In the genomic region with DNA sequence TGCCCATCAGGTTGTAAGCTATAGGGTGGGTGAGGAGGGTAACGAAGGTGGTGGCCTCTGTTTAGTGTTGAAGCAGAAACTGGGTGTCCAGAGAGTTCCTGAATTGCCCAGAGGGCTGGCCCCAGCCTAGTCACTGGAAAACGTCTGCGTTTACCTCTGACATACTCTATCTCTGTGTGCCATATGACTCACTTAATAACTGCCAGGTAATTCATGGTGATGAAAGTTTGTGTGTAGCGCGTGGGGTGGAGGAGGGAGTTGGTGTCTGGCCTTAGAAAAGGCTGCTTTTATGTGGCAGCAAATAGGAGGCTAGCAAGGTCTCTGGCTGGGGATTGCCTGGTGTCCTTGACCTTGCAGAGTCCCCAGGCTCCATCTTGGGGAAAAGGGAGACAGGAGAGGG, we compare ENCODE assay signal across 20 cellular contexts. TPM values are rescaled to one million over a fixed set of nuclear protein-coding genes. Genes with fewer than 3 reads are reported as not detected.
DNase-seq lines count a peak whose midpoint lies in the region; ATAC-seq and TF ChIP-seq lines count a peak whose summit lies in the region.
"Had no signal": no experiment of that assay in that cellular context is flagged by ENCODE, and none has a peak within 500 bp of the region (broad histone marks: within the 10 kb centered on the region; RNA-seq: fewer than 3 reads in every experiment).

No MANE protein-coding gene starts in this region.

- peak overlapping the region; percentile 68 for H3K9ac ChIP-seq in PC-3 (ENCODE audit: low read length)
- no peak overlapping the region for H3K9ac ChIP-seq in parathyroid adenoma
- no peak overlapping the region for H3K9ac ChIP-seq in mesenchymal stem cell (ENCODE audit: low read length)

- H2BK120ac ChIP-seq in mesenchymal stem cell (ENCODE audit: low read depth, low read length), result no peak overlapping the region

- no peaks in the 10 kb centered on the region for H4K20me1 ChIP-seq in PC-3 (ENCODE audit: low read length)

- no peak for TF ChIP-seq CTCF in HEK293 (tag by site-specific recombination; IDR thresholded peaks at IDR 0.05)
- TF ChIP-seq CTCF in PC-3 (conservative IDR thresholded peaks at IDR 0.05; ENCODE audit: low read depth, low read length), result no peak
- no peak for TF ChIP-seq CTCF in parathyroid adenoma (IDR thresholded peaks at IDR 0.05)

- peak; percentile 87 for DNase-seq in PC-3
- peak; percentile 49 for DNase-seq in epithelial cell of prostate (ENCODE audit: low read depth, low spot score)
- DNase-seq in mesenchymal stem cell, result no peak
- no peak for DNase-seq in activated effector memory CD4-positive, alpha-beta T cell treated with anti-CD3 and anti-CD28 coated beads, Interleukin-2, amount 50 U/mL, for 16 hours
- DNase-seq in amniotic stem cell (lab: John Stamatoyannopoulos, UW), result no peak
- DNase-seq: activated CD4-positive, CD25-positive, alpha-beta regulatory T cell treated with anti-CD3 and anti-CD28 coated beads, Interleukin-2, amount 50 U/mL, for 72 hours; CD4-positive, alpha-beta memory T cell; effector CD8-positive, alpha-beta T cell; NCI-H2029; NCI-H510A; stimulated activated naive CD4-positive, alpha-beta T cell treated with Interleukin-2 at 50 U/mL for 16 hours; T1000; upper lobe of left lung had no signal

- no peak overlapping the region for H3K4ac ChIP-seq in mesenchymal stem cell (ENCODE audit: low read depth in 1 of 2, low read length in 2 of 2)

- no peaks in the 10 kb centered on the region for H3K36me3 ChIP-seq in HEK293 (ENCODE audit: control insufficient read depth in 2 of 2, insufficient read depth in 1 of 2, low read length in 2 of 2)
- no peaks in the 10 kb centered on the region for H3K36me3 ChIP-seq in PC-3 (ENCODE audit: low read depth, low read length)
- H3K36me3 ChIP-seq in parathyroid adenoma (ENCODE audit: control insufficient read depth, insufficient read depth, low read length), result no peaks in the 10 kb centered on the region
- no peaks in the 10 kb centered on the region for H3K36me3 ChIP-seq in mesenchymal stem cell (ENCODE audit: control insufficient read depth in 1 of 2, insufficient read depth in 2 of 2, low read depth in 1 of 2, low read length in 2 of 2)
- H3K36me3 ChIP-seq: upper lobe of left lung had no signal

- BruUV-seq in PC-3 (replicated peaks; lab: Mats Ljungman, UMichigan), result no TSS peak

- H3K79me2 ChIP-seq in PC-3 (ENCODE audit: low read length), result no peaks in the 10 kb centered on the region
- H3K79me2 ChIP-seq in parathyroid adenoma, result no peaks in the 10 kb centered on the region

- H3K9me3 ChIP-seq in HEK293 (ENCODE audit: control insufficient read depth, insufficient read depth, low read depth, low read length) (no peaks in the 10 kb centered on the region), PC-3 (ENCODE audit: low read length) (no peaks in the 10 kb centered on the region), parathyroid adenoma (ENCODE audit: control insufficient read depth, low read length) (no peaks in the 10 kb centered on the region), mesenchymal stem cell (ENCODE audit: control insufficient read depth, low read length) (no peaks in the 10 kb centered on the region)
- H3K9me3 ChIP-seq: upper lobe of left lung had no signal

- H3K79me1 ChIP-seq in mesenchymal stem cell (replicated peaks; ENCODE audit: low read length, poor library complexity, severe bottlenecking), result no peaks in the 10 kb centered on the region

- no peak overlapping the region for H2AK5ac ChIP-seq in mesenchymal stem cell (ENCODE audit: low read length, severe bottlenecking)

- H4K91ac ChIP-seq in mesenchymal stem cell (ENCODE audit: low read length), result no peak overlapping the region

- peak overlapping the region; percentile 58 for H2AFZ ChIP-seq in PC-3 (ENCODE audit: low read length)
- H2AFZ ChIP-seq in parathyroid adenoma, result peak overlapping the region; percentile 41
- no peak overlapping the region for H2AFZ ChIP-seq in mesenchymal stem cell (ENCODE audit: low read depth, low read length)

- intact Hi-C loops in PC-3 (cut with micrococcal nuclease), result loop anchor here (10.0 kb wide), 1 partner anchor 675 kb away; no protein-coding TSS in a partner anchor

- H3K27me3 ChIP-seq in PC-3 (ENCODE audit: low read length), result no peaks in the 10 kb centered on the region
- H3K27me3 ChIP-seq in parathyroid adenoma (ENCODE audit: control insufficient read depth, insufficient read depth, low read length), result no peaks in the 10 kb centered on the region
- peaks cover 11 to 16% of the 10 kb centered on the region in 2 experiments for H3K27me3 ChIP-seq in mesenchymal stem cell (ENCODE audit: control insufficient read depth in 1 of 2, insufficient read depth in 1 of 2, low read length in 2 of 2)
- H3K27me3 ChIP-seq: upper lobe of left lung had no signal

- H3K27ac ChIP-seq in HEK293 (ENCODE audit: extremely low read depth, low read depth, low read length), result no peak overlapping the region
- H3K27ac ChIP-seq in PC-3 (ENCODE audit: low read length), result peak overlapping the region; percentile 96
- H3K27ac ChIP-seq in epithelial cell of prostate, result peak overlapping the region; percentile 58
- H3K27ac ChIP-seq in parathyroid adenoma, result peak overlapping the region; percentile 40
- H3K27ac ChIP-seq in mesenchymal stem cell (ENCODE audit: low read length, poor library complexity, severe bottlenecking), result no peak overlapping the region
- H3K27ac ChIP-seq: upper lobe of left lung had no signal

- no peak overlapping the region for H2BK5ac ChIP-seq in mesenchymal stem cell (ENCODE audit: low read depth, low read length, poor library complexity, severe bottlenecking)

- H3K9me2 ChIP-seq in PC-3 (replicated peaks; ENCODE audit: low read length), result no peaks in the 10 kb centered on the region

- no peak overlapping the region for H3K18ac ChIP-seq in mesenchymal stem cell (ENCODE audit: low read depth in 1 of 2, low read length in 2 of 2)

- CTCF ChIA-PET in HEK293 (lab: Yijun Ruan, JAX), result interaction anchor here (0.6 to 5.5 kb wide), 6 partner anchors 10 to 263 kb away, joined by 3 to 39 read pairs (median 5); no protein-coding TSS in a partner anchor
- CTCF ChIA-PET in PC-3 (lab: Charles Lee), result no interaction called here

- no peak overlapping the region for H3K23ac ChIP-seq in mesenchymal stem cell (ENCODE audit: low read length in 2 of 2)

- H3F3A ChIP-seq in PC-3 (ENCODE audit: low read length, unreplicated experiment), result no peaks in the 10 kb centered on the region

- H3K4me2 ChIP-seq in PC-3 (ENCODE audit: low read length) (peak overlapping the region; percentile 73), parathyroid adenoma (ENCODE audit: low read length) (no peak overlapping the region), mesenchymal stem cell (ENCODE audit: low read length, poor library complexity, severe bottlenecking) (no peak overlapping the region)

- POLR2A ChIA-PET in HEK293 (lab: Yijun Ruan, JAX), result no interaction called here
- POLR2A ChIA-PET in PC-3 (lab: Charles Lee; ENCODE audit: unreplicated experiment), result interaction anchor here (0.5 kb wide), 1 partner anchor 58 kb away, joined by 8 read pairs; no protein-coding TSS in a partner anchor

- H2BK15ac ChIP-seq in mesenchymal stem cell (ENCODE audit: low read depth, poor library complexity, severe bottlenecking), result no peak overlapping the region

- H3K4me3 ChIP-seq in HEK293 (ENCODE audit: low read depth, low read length) (no peak overlapping the region), PC-3 (ENCODE audit: low read length) (no peak overlapping the region), parathyroid adenoma (ENCODE audit: low read depth, low read length) (no peak overlapping the region), mesenchymal stem cell (ENCODE audit: insufficient read depth in 1 of 2, low read depth in 1 of 2, low read length in 2 of 2) (no peak overlapping the region)
- H3K4me3 ChIP-seq: upper lobe of left lung had no signal

- 84% methylated on average over 5 of the region's 5 CpGs for WGBS in mesenchymal stem cell

- H3K4me1 ChIP-seq in HEK293 (ENCODE audit: control insufficient read depth, insufficient read depth, low read length), result no peaks in the 10 kb centered on the region
- peaks cover 22% of the 10 kb centered on the region for H3K4me1 ChIP-seq in PC-3 (ENCODE audit: insufficient read depth, low read length)
- peaks cover 6% of the 10 kb centered on the region for H3K4me1 ChIP-seq in parathyroid adenoma
- H3K4me1 ChIP-seq in mesenchymal stem cell (ENCODE audit: control insufficient read depth, insufficient read depth, low read depth, low read length), result no peaks in the 10 kb centered on the region

- no peak overlapping the region for H4K8ac ChIP-seq in mesenchymal stem cell (ENCODE audit: low read length)

- H2BK12ac ChIP-seq in mesenchymal stem cell (ENCODE audit: low read length in 2 of 2), result no peak overlapping the region

- H3K14ac ChIP-seq in mesenchymal stem cell (ENCODE audit: low read length in 2 of 2), result no peak overlapping the region

- ATAC-seq in PC-3, result peak; percentile 93
- ATAC-seq in GM19351 (IDR thresholded peaks at IDR 0.05; ENCODE audit: unreplicated experiment), result no peak

TF ChIP-seq in HEK293, 187 proteins besides CTCF, POLR2A, EP300 and RAD21:
- TF ChIP-seq ZFHX2 (tag by site-specific recombination; conservative IDR thresholded peaks at IDR 0.05), result no peak
- TF ChIP-seq GLIS2 (tag by site-specific recombination; IDR thresholded peaks at IDR 0.05), result no peak
- peak; percentile 73 for TF ChIP-seq SETDB1 (IDR thresholded peaks at IDR 0.05; ENCODE audit: insufficient read length, low read length)

RNA-seq across cellular contexts. Expression of a gene that starts 47.3 kb away (rescaled TPM):
- total RNA-seq in PC-3 (2014; rRNA removed), result not detected in 2 replicates
- not detected for polyA plus RNA-seq in mesenchymal stem cell (2013, experiment 1 of 2)
- polyA plus RNA-seq in mesenchymal stem cell (2013, experiment 2 of 2), result not detected
- total RNA-seq: activated CD8-positive, alpha-beta memory T cell treated with anti-CD3 and anti-CD28 coated beads for 36 hours; CD4-positive, alpha-beta memory T cell; H4; SK-MEL-5 had no signal
- polyA plus RNA-seq: CD4-positive, alpha-beta memory T cell; neural cell had no signal

Comparison
In these comparisons a context has a peak if more than half of its experiments do, and no peak if none do; other contexts are left out.
1. H3K27ac ChIP-seq: peak in PC-3 (single experiment), epithelial cell of prostate (single experiment) and parathyroid adenoma (single experiment); none in HEK293 (single experiment) and mesenchymal stem cell (single experiment).
2. DNase-seq: peak in PC-3 (single experiment) and epithelial cell of prostate (single experiment); none in mesenchymal stem cell (single experiment), activated effector memory CD4-positive, alpha-beta T cell treated with anti-CD3 and anti-CD28 coated beads, Interleukin-2, amount 50 U/mL, for 16 hours (single experiment) and amniotic stem cell (single experiment).